ENCODE assay signal across 8 cellular contexts in the genomic region with DNA sequence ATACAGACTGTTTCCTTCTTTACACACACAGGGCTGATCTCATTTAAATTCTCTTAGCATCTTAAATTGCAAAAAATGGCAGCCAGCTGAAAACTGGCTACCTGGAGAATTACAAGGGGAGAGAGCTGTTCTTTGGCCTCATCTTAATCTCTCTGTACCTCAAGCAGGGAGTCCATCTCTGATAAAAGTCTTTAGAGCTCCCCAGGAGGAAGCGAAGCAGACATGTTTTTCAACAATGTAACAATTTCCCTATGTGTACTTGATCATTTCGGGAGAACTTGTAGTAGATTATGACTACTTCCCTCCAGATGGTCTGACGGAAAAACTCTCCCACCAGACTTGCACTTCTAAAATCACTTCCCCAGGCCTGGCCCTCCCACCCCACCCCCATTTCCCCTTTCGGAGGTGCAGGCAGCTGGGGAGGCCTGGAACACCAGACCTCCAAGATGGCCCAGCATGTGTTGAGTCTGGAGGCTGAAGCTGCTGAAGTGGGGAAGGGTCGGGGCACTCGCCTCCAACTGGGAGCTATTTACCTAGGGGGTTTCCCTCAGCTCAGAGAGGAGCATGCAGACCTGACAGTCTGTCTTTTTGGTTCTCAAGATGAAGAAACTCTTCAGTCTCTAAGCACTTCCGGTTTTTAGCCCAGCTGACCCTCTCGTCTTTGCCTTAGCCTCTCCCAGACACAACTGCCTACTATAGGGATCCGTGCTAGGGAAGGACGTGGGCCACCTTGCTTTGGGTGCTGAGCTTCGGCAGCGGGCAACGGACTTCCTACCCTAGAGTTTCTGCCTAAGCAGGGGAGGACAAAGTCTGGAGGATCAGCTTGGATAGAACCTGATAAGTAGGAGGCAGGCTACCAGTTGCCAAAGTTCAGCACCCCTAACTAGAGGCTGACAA.
DNase-seq lines count a peak whose midpoint lies in the region; ATAC-seq and TF ChIP-seq lines count a peak whose summit lies in the region.

No MANE protein-coding gene starts in this region.

- no peaks in the 10 kb centered on the region for H3K9me3 Mint-ChIP-seq in activated T-cell treated with anti-CD3 and anti-CD28 coated beads, Interleukin-2, amount 50 U/mL, for 24 hours

- H3K9me3 ChIP-seq in heart right ventricle (no peaks in the 10 kb centered on the region), upper lobe of right lung (no peaks in the 10 kb centered on the region)

- peaks cover 54% of the 10 kb centered on the region for H3K4me1 Mint-ChIP-seq in activated T-cell treated with anti-CD3 and anti-CD28 coated beads, Interleukin-2, amount 50 U/mL, for 24 hours (ENCODE audit: low read depth)

- H3K27me3 Mint-ChIP-seq in activated T-cell treated with anti-CD3 and anti-CD28 coated beads, Interleukin-2, amount 50 U/mL, for 24 hours: no peaks in the 10 kb centered on the region

- H3K4me1 ChIP-seq in heart right ventricle (peaks cover 34 to 77% (median 56%) of the 10 kb centered on the region in 9 donors), upper lobe of right lung (peaks cover 47% of the 10 kb centered on the region)

- ATAC-seq in heart right ventricle: no peak
- ATAC-seq in Right ventricle myocardium superior (ENCODE audit: poor library complexity): no peak
- ATAC-seq in upper lobe of right lung: peak; percentile 1

- no peak for TF ChIP-seq CTCF in heart right ventricle (IDR thresholded peaks at IDR 0.05)
- TF ChIP-seq CTCF in upper lobe of right lung (IDR thresholded peaks at IDR 0.05): no peak

- peak overlapping the region; percentile 74 for H3K4me3 Mint-ChIP-seq in activated T-cell treated with anti-CD3 and anti-CD28 coated beads, Interleukin-2, amount 50 U/mL, for 24 hours

- no peaks in the 10 kb centered on the region for H3K36me3 ChIP-seq in heart right ventricle
- no peaks in the 10 kb centered on the region for H3K36me3 ChIP-seq in upper lobe of right lung

- intact Hi-C loops in heart right ventricle (cut with DNase I): loop anchor here in 8 of 10 donors (2.0 to 10.0 kb wide), 19 partner anchors 56 to 1024 kb away; a partner anchor contains a TSS
- intact Hi-C loops in Right ventricle myocardium superior (cut with DNase I): loop anchor here (10.0 kb wide), 3 partner anchors 316 to 414 kb away; no protein-coding TSS in a partner anchor
- intact Hi-C loops in upper lobe of right lung (cut with DNase I): loop anchor here (10.0 kb wide), 1 partner anchor 296 kb away; no protein-coding TSS in a partner anchor

- H3K4me3 ChIP-seq in heart right ventricle: peak overlapping the region in 2 of 10 donors; percentile 46 to 51
- no peak overlapping the region for H3K4me3 ChIP-seq in upper lobe of right lung

- no peaks in the 10 kb centered on the region for H3K36me3 Mint-ChIP-seq in activated T-cell treated with anti-CD3 and anti-CD28 coated beads, Interleukin-2, amount 50 U/mL, for 24 hours (ENCODE audit: low read depth)

- 70 to 81% methylated on average over 13 of the region's 13 CpGs for WGBS in heart right ventricle, 2 donors

- peak overlapping the region; percentile 97 for H3K27ac Mint-ChIP-seq in activated T-cell treated with anti-CD3 and anti-CD28 coated beads, Interleukin-2, amount 50 U/mL, for 24 hours

- peak overlapping the region; percentile 74 to 97 (median 91) for H3K27ac ChIP-seq in heart right ventricle
- peak overlapping the region; percentile 91 for H3K27ac ChIP-seq in upper lobe of right lung

- H3K27me3 ChIP-seq in heart right ventricle: no peaks in the 10 kb centered on the region
- no peaks in the 10 kb centered on the region for H3K27me3 ChIP-seq in upper lobe of right lung

- no peak for DNase-seq in heart right ventricle
- no peak for DNase-seq in Right ventricle myocardium superior
- no peak for DNase-seq in activated T-cell treated with anti-CD3 and anti-CD28 coated beads, Interleukin-2, amount 50 U/mL, for 24 hours
- peak; percentile 56 for DNase-seq in medulla oblongata (ENCODE audit: extremely low spot score)
- peak; percentile 70 for DNase-seq in upper lobe of right lung
- DNase-seq in midbrain (lab: John Stamatoyannopoulos, UW): no peak
- DNase-seq in iPS-NIHi11 (ENCODE audit: low spot score): no peak
- no peak for DNase-seq in iPS-NIHi7 (ENCODE audit: extremely low spot score)

Comparison
In these comparisons a context has a peak if more than half of its experiments do, and no peak if none do; other contexts are left out.
1. DNase-seq: peak in medulla oblongata (single experiment) and upper lobe of right lung (single experiment); none in heart right ventricle (0 of 2), Right ventricle myocardium superior (single experiment), activated T-cell treated with anti-CD3 and anti-CD28 coated beads, Interleukin-2, amount 50 U/mL, for 24 hours (single experiment), midbrain (single experiment), iPS-NIHi11 (single experiment) and iPS-NIHi7 (single experiment).